35 cellular contexts compared by ENCODE assay signal in the genomic region with DNA sequence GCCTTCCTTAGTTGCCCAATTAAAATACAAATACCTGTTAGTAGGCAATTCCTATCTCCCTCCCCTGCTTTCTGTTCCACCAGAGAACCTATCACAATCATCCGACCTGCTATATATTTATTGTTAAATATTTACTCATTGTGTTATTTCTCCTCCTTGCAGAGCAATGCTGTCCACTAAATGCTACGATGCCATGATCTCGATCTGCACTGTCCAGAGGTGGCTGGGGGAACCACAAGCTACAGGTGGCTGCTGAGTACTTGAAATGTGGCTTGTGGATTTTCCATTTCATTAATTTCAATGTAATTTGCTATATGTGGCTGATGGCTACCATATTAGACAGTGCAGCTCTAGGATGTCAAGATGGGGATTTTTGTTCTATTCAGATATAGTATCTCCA. TPM values are rescaled to one million over a fixed set of nuclear protein-coding genes. Genes with fewer than 3 reads are reported as not detected.
DNase-seq lines count a peak whose midpoint lies in the region; ATAC-seq and TF ChIP-seq lines count a peak whose summit lies in the region.
"Had no signal": no experiment of that assay in that cellular context is flagged by ENCODE, and none has a peak within 500 bp of the region (broad histone marks: within the 10 kb centered on the region; RNA-seq: fewer than 3 reads in every experiment).

No MANE protein-coding gene starts in this region.

- no peak overlapping the region for H2AFZ ChIP-seq in PC-9
- no peak overlapping the region for H2AFZ ChIP-seq in osteoblast (ENCODE audit: low read length)

- H3K4me1 ChIP-seq in HEK293 (ENCODE audit: control insufficient read depth, insufficient read depth, low read length) = peaks cover 4% of the 10 kb centered on the region; the same call in 1 of the 2 replicates
- peaks cover 31% of the 10 kb centered on the region for H3K4me1 ChIP-seq in PC-9 (replicated peaks; ENCODE audit: insufficient read depth)
- no peaks in the 10 kb centered on the region for H3K4me1 ChIP-seq in osteoblast (ENCODE audit: insufficient read depth, low read length)
- H3K4me1 ChIP-seq: A549, BE2C had no signal

- H3K36me3 ChIP-seq in HEK293 (ENCODE audit: control insufficient read depth in 2 of 2, insufficient read depth in 1 of 2, low read length in 2 of 2) = no peaks in the 10 kb centered on the region
- peaks cover 49% of the 10 kb centered on the region for H3K36me3 ChIP-seq in PC-9 (ENCODE audit: low read depth)
- H3K36me3 ChIP-seq in osteoblast (ENCODE audit: insufficient read depth, low read length) = no peaks in the 10 kb centered on the region
- H3K36me3 ChIP-seq: BE2C; BLaER1; BLaER1 treated with 17β-estradiol and CSF1 and Interleukin-3, amounts not matched to agents 10 nM and 100 nM had no signal

- peaks cover 61% of the 10 kb centered on the region for H3F3A ChIP-seq in PC-9 (ENCODE audit: insufficient read depth, low read depth)

- H3K27ac ChIP-seq in HEK293 (ENCODE audit: extremely low read depth, low read depth, low read length) = no peak overlapping the region
- H3K27ac ChIP-seq in PC-9 = no peak overlapping the region
- no peak overlapping the region for H3K27ac ChIP-seq in osteoblast (ENCODE audit: low read depth, low read length)
- H3K27ac ChIP-seq: 22Rv1; A549; BLaER1; BLaER1 treated with 17β-estradiol and CSF1 and Interleukin-3, amounts not matched to agents 10 nM and 100 nM; C4-2B had no signal

- no peak overlapping the region for H3K4me3 ChIP-seq in HEK293 (ENCODE audit: low read depth, low read length)
- H3K4me3 ChIP-seq in PC-9 = no peak overlapping the region
- no peak overlapping the region for H3K4me3 ChIP-seq in osteoblast (ENCODE audit: insufficient read depth, low read length)
- H3K4me3 ChIP-seq: A549; BLaER1; BLaER1 treated with 17β-estradiol and CSF1 and Interleukin-3, amounts not matched to agents 10 nM and 100 nM had no signal

- TF ChIP-seq CTCF in HEK293 (tag by site-specific recombination; IDR thresholded peaks at IDR 0.05) = no peak
- TF ChIP-seq CTCF in PC-9 (conservative IDR thresholded peaks at IDR 0.05) = no peak
- no peak for TF ChIP-seq CTCF in osteoblast (IDR thresholded peaks at IDR 0.05; ENCODE audit: extremely low read depth, low read depth, low read length)

- H3K27me3 ChIP-seq in PC-9 (ENCODE audit: insufficient read depth, low read depth) = no peaks in the 10 kb centered on the region
- H3K27me3 ChIP-seq in osteoblast (ENCODE audit: insufficient read depth, low read length) = peaks cover 4% of the 10 kb centered on the region
- H3K27me3 ChIP-seq: BLaER1; BLaER1 treated with 17β-estradiol and CSF1 and Interleukin-3, amounts not matched to agents 10 nM and 100 nM had no signal

- DNase-seq in PC-9 (no peak), osteoblast (ENCODE audit: insufficient read length, low spot score, missing footprints) (peak; percentile 62), globus pallidus (ENCODE audit: low spot score) (no peak)
- DNase-seq: 8988T; ACHN; AML-193; BE2C; C1 segment of cervical spinal cord; Caco-2; Calu3; CD4-positive, alpha-beta memory T cell; CD4-positive, alpha-beta T cell; CD4-positive, CD25-positive, alpha-beta regulatory T cell; CD8-positive, alpha-beta memory T cell; CD8-positive, alpha-beta T cell; COR-L47; DMS 273 treated with DMSO at 0.1 percent for 48 hours; DMS153; DMS53; DMS79; DMS79 treated with DMSO at 0.1 percent for 48 hours; DND-41; EL had no signal

- no peaks in the 10 kb centered on the region for H3K9me3 ChIP-seq in HEK293 (ENCODE audit: control insufficient read depth, insufficient read depth, low read depth, low read length)
- no peaks in the 10 kb centered on the region for H3K9me3 ChIP-seq in PC-9 (ENCODE audit: insufficient read depth, low read depth)
- no peaks in the 10 kb centered on the region for H3K9me3 ChIP-seq in osteoblast (ENCODE audit: low read depth, low read length)
- H3K9me3 ChIP-seq: BE2C, BLaER1, Caco-2 had no signal

- peaks cover 4% of the 10 kb centered on the region; the same call in 1 of the 2 replicates for H4K20me1 ChIP-seq in PC-9 (ENCODE audit: insufficient read depth)
- no peaks in the 10 kb centered on the region for H4K20me1 ChIP-seq in osteoblast (ENCODE audit: insufficient read depth, low read length)
- H4K20me1 ChIP-seq: BLaER1; BLaER1 treated with 17β-estradiol and CSF1 and Interleukin-3, amounts not matched to agents 10 nM and 100 nM had no signal

- H3K79me2 ChIP-seq in PC-9 (ENCODE audit: low read depth) = peaks cover 47% of the 10 kb centered on the region
- H3K79me2 ChIP-seq in osteoblast (ENCODE audit: insufficient read depth, low read length) = no peaks in the 10 kb centered on the region

- POLR2A ChIA-PET in HEK293 (lab: Yijun Ruan, JAX) = no interaction called here
- POLR2A ChIA-PET in PC-9 (lab: Charles Lee; ENCODE audit: unreplicated experiment) = no interaction called here

- H3K4me2 ChIP-seq in PC-9 (0 out of 2 replicates have a peak overlapping the region, but pooled peaks have one; percentile 5), osteoblast (ENCODE audit: insufficient read depth, low read length) (no peak overlapping the region)
- H3K4me2 ChIP-seq: A549; BLaER1; BLaER1 treated with 17β-estradiol and CSF1 and Interleukin-3, amounts not matched to agents 10 nM and 100 nM had no signal

- H3K9me2 ChIP-seq in PC-9 (ENCODE audit: insufficient read depth) = no peaks in the 10 kb centered on the region

- BruUV-seq in PC-9 (replicated peaks; lab: Mats Ljungman, UMichigan) = no TSS peak

- ATAC-seq in HG03571 (IDR thresholded peaks at IDR 0.05; ENCODE audit: unreplicated experiment) (no peak), GM18502 (IDR thresholded peaks at IDR 0.05; ENCODE audit: poor library complexity, unreplicated experiment) (no peak)
- ATAC-seq: A549; CD8-positive, alpha-beta T cell had no signal

- intact Hi-C loops in PC-9 (cut with micrococcal nuclease; ENCODE audit: unreplicated experiment) = no loop called here

- CTCF ChIA-PET in HEK293 (lab: Yijun Ruan, JAX) = interaction anchor here (1.2 kb wide), 1 partner anchor 53 kb away, joined by 3 read pairs; no protein-coding TSS in a partner anchor
- CTCF ChIA-PET in PC-9 (lab: Charles Lee) = no interaction called here

TF ChIP-seq in HEK293, 187 proteins besides CTCF, POLR2A, EP300 and RAD21:
- TF ChIP-seq BCL11A (tag by site-specific recombination; IDR thresholded peaks at IDR 0.05; ENCODE audit: low read depth) = no peak
- TF ChIP-seq ZNF660 (tag by site-specific recombination; IDR thresholded peaks at IDR 0.05) = no peak
- TF ChIP-seq SCRT2 (tag by site-specific recombination; IDR thresholded peaks at IDR 0.05) = peak; percentile 66
- no peak for TF ChIP-seq ZNF292 (tag by site-specific recombination; IDR thresholded peaks at IDR 0.05; ENCODE audit: borderline replicate concordance, low read depth)

RNA-seq across cellular contexts. Expression of a gene that starts 5.1 kb away (rescaled TPM):
- 490 and 581 TPM in 2 replicates for total RNA-seq in PC-9 (2021)
- not detected in 2 replicates for total RNA-seq in osteoblast
- total RNA-seq: A673; B cell; CD4-positive, alpha-beta memory T cell; CD4-positive, alpha-beta T cell; CD4-positive, CD25-positive, alpha-beta regulatory T cell; CD8-positive, alpha-beta memory T cell; CD8-positive, alpha-beta T cell; Daoy had no signal

RNA-seq across cellular contexts. Expression of a gene that starts 11.4 kb away (rescaled TPM):
- total RNA-seq in PC-9 (2021) (405 and 412 TPM in 2 replicates), osteoblast (not detected in 2 replicates)
- total RNA-seq: A172; A673; B cell; Caco-2; CD4-positive, alpha-beta memory T cell; CD4-positive, alpha-beta T cell; CD4-positive, CD25-positive, alpha-beta regulatory T cell; CD8-positive, alpha-beta memory T cell; CD8-positive, alpha-beta T cell; Daoy had no signal

RNA-seq across cellular contexts. Expression of a gene that starts 19.5 kb away (rescaled TPM):
- 98.1 and 138 TPM in 2 replicates for total RNA-seq in PC-9 (2021)
- not detected in 2 replicates for total RNA-seq in osteoblast
- total RNA-seq: A172; A673; B cell; Caco-2; CD4-positive, alpha-beta memory T cell; CD4-positive, alpha-beta T cell; CD4-positive, CD25-positive, alpha-beta regulatory T cell; CD8-positive, alpha-beta memory T cell; CD8-positive, alpha-beta T cell; Daoy had no signal

RNA-seq across cellular contexts. Expression of a gene that starts 37.1 kb away (rescaled TPM):
- total RNA-seq in PC-9 (2021) (120 and 128 TPM in 2 replicates), osteoblast (not detected in 2 replicates)
- total RNA-seq: A172; A673; B cell; CD4-positive, alpha-beta memory T cell; CD4-positive, alpha-beta T cell; CD4-positive, CD25-positive, alpha-beta regulatory T cell; CD8-positive, alpha-beta memory T cell; CD8-positive, alpha-beta T cell; Daoy had no signal

RNA-seq across cellular contexts. Expression of a gene that starts 53.1 kb away (rescaled TPM):
- total RNA-seq in PC-9 (2021) = not detected in 2 replicates
- 0.29 TPM in 1 of 2 replicates, not detected in the other for total RNA-seq in osteoblast
- total RNA-seq: A172; A673; Caco-2; Calu3; CD4-positive, alpha-beta memory T cell; CD4-positive, alpha-beta T cell; CD4-positive, CD25-positive, alpha-beta regulatory T cell; CD8-positive, alpha-beta memory T cell; CD8-positive, alpha-beta T cell; Daoy had no signal

Comparison
In these comparisons a context has a peak if more than half of its experiments do, and no peak if none do; other contexts are left out.
1. RNA of a gene that starts 5.1 kb away (total RNA-seq): 490 to 581 TPM in PC-9; not detected in osteoblast; every median in the first group is over 100 times any median in the second.
2. RNA of a gene that starts 11.4 kb away (total RNA-seq): 405 to 412 TPM in PC-9; not detected in osteoblast; every median in the first group is over 100 times any median in the second.
3. RNA of a gene that starts 19.5 kb away (total RNA-seq): 98.1 to 138 TPM in PC-9; not detected in osteoblast; every median in the first group is over 10 times any median in the second.